ENCODE assay signal across 1 cellular context in the genomic region with DNA sequence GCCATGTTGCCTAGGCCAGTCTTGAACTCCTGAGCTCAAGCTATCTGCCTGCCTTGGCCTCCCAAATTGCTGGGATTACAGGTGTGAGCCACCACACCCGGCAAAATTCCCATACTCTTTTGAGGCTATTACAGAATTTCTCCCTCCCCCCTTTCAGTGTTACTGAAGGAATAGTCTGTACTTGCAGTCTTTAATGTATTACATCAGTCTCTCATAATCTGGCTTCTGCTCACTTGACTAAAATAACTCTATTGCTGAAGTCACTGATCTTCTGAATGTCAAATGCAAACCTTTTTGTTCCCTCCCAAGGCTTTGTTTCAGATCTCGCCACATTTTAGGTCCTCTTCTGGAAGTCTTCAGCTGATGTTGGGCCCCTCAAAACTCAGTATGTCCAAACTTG.
TF ChIP-seq lines count a peak whose summit lies in the region.

No MANE protein-coding gene starts in this region.

TF ChIP-seq in GM23338, 12 proteins besides CTCF, POLR2A, EP300 and RAD21 (continued from another document):
- TF ChIP-seq ZNF462 (CRISPR knock-in tag; IDR thresholded peaks at IDR 0.05) (no peak), EZH2phosphoT487 (IDR thresholded peaks at IDR 0.05; ENCODE audit: unreplicated experiment) (no peak), ETS1 (IDR thresholded peaks at IDR 0.05) (no peak), JUNB (IDR thresholded peaks at IDR 0.05; ENCODE audit: unreplicated experiment) (no peak), EZH2 (IDR thresholded peaks at IDR 0.05; ENCODE audit: low read depth, unreplicated experiment) (no peak), NANOG (IDR thresholded peaks at IDR 0.05; ENCODE audit: borderline replicate concordance) (no peak)
